In genomic region chr7:106392144-106392543, GRCh38 we compare ENCODE assay signal across 25 cellular contexts.
DNase-seq lines count a peak whose midpoint lies in the region; ATAC-seq, FAIRE-seq and TF ChIP-seq lines count a peak whose summit lies in the region.
"Had no signal": no experiment of that assay in that cellular context is flagged by ENCODE, and none has a peak within 500 bp of the region (broad histone marks: within the 10 kb centered on the region; RNA-seq: fewer than 3 reads in every experiment).

No MANE protein-coding gene starts in this region.

- H4K91ac ChIP-seq in IMR-90 (ENCODE audit: insufficient read depth, low read depth, low read length), result no peak overlapping the region

- H3K27me3 ChIP-seq in HepG2 (ENCODE audit: control insufficient read depth in 1 of 2, insufficient read depth in 2 of 2, low read length in 2 of 2) (no peaks in the 10 kb centered on the region), right lobe of liver (no peaks in the 10 kb centered on the region), IMR-90 (ENCODE audit: control insufficient read depth, insufficient read depth, low read length) (peaks cover 8% of the 10 kb centered on the region; the same call in 1 of the 2 replicates), subcutaneous abdominal adipose tissue (ENCODE audit: control insufficient read depth in 5 of 5, insufficient read depth in 4 of 5, low read length in 5 of 5) (no peaks in the 10 kb centered on the region), gastrocnemius medialis (no peaks in the 10 kb centered on the region)
- H3K27me3 ChIP-seq: BLaER1 had no signal

- no peaks in the 10 kb centered on the region for H4K20me1 ChIP-seq in HepG2 (ENCODE audit: insufficient read depth, low read length)
- no peaks in the 10 kb centered on the region for H4K20me1 ChIP-seq in IMR-90 (ENCODE audit: insufficient read depth, low read length)
- H4K20me1 ChIP-seq: BLaER1 had no signal

- no peaks in the 10 kb centered on the region for H3K79me1 ChIP-seq in IMR-90 (ENCODE audit: low read depth in 1 of 2, low read length in 2 of 2)

- DNase-seq in HepG2 (ENCODE audit: low spot score), result no peak
- no peak for DNase-seq in right lobe of liver
- no peak for DNase-seq in IMR-90
- no peak for DNase-seq in HT-29 (ENCODE audit: low spot score)
- no peak for DNase-seq in gastrocnemius medialis
- DNase-seq: ACHN; BE2C; C1 segment of cervical spinal cord; CD4-positive, alpha-beta memory T cell; CD4-positive, CD25-positive, alpha-beta regulatory T cell; CD8-positive, alpha-beta memory T cell; COR-L47; DMS 273 treated with DMSO at 0.1 percent for 48 hours; DMS153; DMS53; DMS79; DND-41; EL; GDM1 had no signal

- no peak overlapping the region for H3K4me2 ChIP-seq in HepG2 (ENCODE audit: low read depth, low read length)
- H3K4me2 ChIP-seq in IMR-90 (ENCODE audit: low read depth, low read length), result no peak overlapping the region
- H3K4me2 ChIP-seq: BLaER1 had no signal

- H3K56ac ChIP-seq in IMR-90 (ENCODE audit: extremely low read depth, insufficient read depth, low read length), result no peak overlapping the region

- no peak overlapping the region for H2AK5ac ChIP-seq in IMR-90 (ENCODE audit: low read depth, low read length)

- H3K9ac ChIP-seq in HepG2 (ENCODE audit: insufficient read depth, low read depth, low read length) (no peak overlapping the region), IMR-90 (ENCODE audit: low read depth, low read length) (no peak overlapping the region), subcutaneous abdominal adipose tissue (ENCODE audit: low read length in 5 of 5) (no peak overlapping the region)
- H3K9ac ChIP-seq: BLaER1 had no signal

- H2AK9ac ChIP-seq in IMR-90 (replicated peaks; ENCODE audit: low read depth, low read length, poor library complexity), result no peak overlapping the region

- CTCF ChIA-PET in HepG2 (lab: Yijun Ruan, JAX; ENCODE audit: low intra/inter-chr PET ratio, low total read pairs) (no interaction called here), IMR-90 (lab: Yijun Ruan, JAX) (no interaction called here)

- H2BK20ac ChIP-seq in IMR-90 (ENCODE audit: low read depth, low read length), result no peak overlapping the region

- in situ Hi-C loops in HepG2 (cut with HindIII; ENCODE audit: extremely low pct_ligation_motif_present, low pct_unique_long_range_greater_than_20kb) (no loop called here), IMR-90 (cut with MboI; ENCODE audit: low sequenced_read_pairs) (no loop called here), gastrocnemius medialis (cut with MboI; ENCODE audit: low sequenced_read_pairs in 4 of 4) (no loop called here)

- ATAC-seq in HepG2, result no peak
- ATAC-seq in right lobe of liver, result no peak
- no peak for ATAC-seq in IMR-90 (ENCODE audit: low read depth)
- no peak for ATAC-seq in gastrocnemius medialis
- ATAC-seq: GM12878 had no signal

- H3K4me1 ChIP-seq in HepG2 (ENCODE audit: insufficient read depth, low read length) (no peaks in the 10 kb centered on the region), right lobe of liver (no peaks in the 10 kb centered on the region), IMR-90 (ENCODE audit: control insufficient read depth, insufficient read depth, low read length) (no peaks in the 10 kb centered on the region), subcutaneous abdominal adipose tissue (ENCODE audit: control insufficient read depth in 5 of 5, insufficient read depth in 5 of 5, low read length in 5 of 5) (peaks cover 0 to 7% (median 5%) of the 10 kb centered on the region in 5 donors), gastrocnemius medialis (no peaks in the 10 kb centered on the region)
- H3K4me1 ChIP-seq: BE2C, BLaER1 had no signal

- H3K14ac ChIP-seq in IMR-90 (replicated peaks; ENCODE audit: low read depth, low read length), result no peak overlapping the region

- dilution Hi-C loops in IMR-90 (cut with HindIII; ENCODE audit: low sequenced_read_pairs, unreplicated experiment), result no loop called here

- no peak overlapping the region for H3K23ac ChIP-seq in IMR-90 (ENCODE audit: low read depth, low read length)

- H3K18ac ChIP-seq in IMR-90 (ENCODE audit: low read depth, low read length), result no peak overlapping the region

- no peak for TF ChIP-seq CTCF in HepG2 (CRISPR knock-in tag; IDR thresholded peaks at IDR 0.05)
- no peak for TF ChIP-seq CTCF in right lobe of liver (IDR thresholded peaks at IDR 0.05)
- TF ChIP-seq CTCF in IMR-90 (conservative IDR thresholded peaks at IDR 0.05; ENCODE audit: low read depth, low read length), result no peak
- TF ChIP-seq CTCF in gastrocnemius medialis (IDR thresholded peaks at IDR 0.05 in 4 of 5, conservative IDR thresholded peaks at IDR 0.05 in 1 of 5), result no peak

- no peak overlapping the region for H3K27ac ChIP-seq in HepG2 (ENCODE audit: extremely low read length, insufficient read depth, low read length)
- no peak overlapping the region for H3K27ac ChIP-seq in right lobe of liver
- H3K27ac ChIP-seq in IMR-90 (ENCODE audit: insufficient read depth, low read length), result no peak overlapping the region
- peak overlapping the region; percentile 61 for H3K27ac ChIP-seq in subcutaneous abdominal adipose tissue (ENCODE audit: low read depth, low read length)
- no peak overlapping the region for H3K27ac ChIP-seq in gastrocnemius medialis
- H3K27ac ChIP-seq: 22Rv1, BLaER1 had no signal

- H2AFZ ChIP-seq in HepG2 (ENCODE audit: low read length), result no peak overlapping the region
- no peak overlapping the region for H2AFZ ChIP-seq in IMR-90 (replicated peaks; ENCODE audit: low read length, poor library complexity)

- no peak overlapping the region for H2BK15ac ChIP-seq in IMR-90 (ENCODE audit: low read depth, low read length)

- no peak overlapping the region for H2BK120ac ChIP-seq in IMR-90 (ENCODE audit: low read depth, low read length)

- H3K36me3 ChIP-seq in HepG2 (replicated peaks in 1 of 2; ENCODE audit: control insufficient read depth in 1 of 2, insufficient read depth in 2 of 2, low read length in 2 of 2), result no peaks in the 10 kb centered on the region
- no peaks in the 10 kb centered on the region for H3K36me3 ChIP-seq in right lobe of liver
- no peaks in the 10 kb centered on the region for H3K36me3 ChIP-seq in IMR-90 (ENCODE audit: control insufficient read depth, insufficient read depth, low read length)
- no peaks in the 10 kb centered on the region for H3K36me3 ChIP-seq in subcutaneous abdominal adipose tissue (ENCODE audit: control insufficient read depth in 5 of 5, insufficient read depth in 5 of 5, low read length in 5 of 5)
- H3K36me3 ChIP-seq in gastrocnemius medialis, result no peaks in the 10 kb centered on the region
- H3K36me3 ChIP-seq: BE2C, BLaER1 had no signal

- POLR2A ChIA-PET in HepG2 (lab: Yijun Ruan, JAX) (no interaction called here), IMR-90 (lab: Charles Lee; ENCODE audit: unreplicated experiment) (no interaction called here)

- WGBS in HepG2 (ENCODE audit: low lambda C conversion rate), result 2% methylated on average over 4 of the region's 4 CpGs
- WGBS in right lobe of liver (ENCODE audit: insufficient coverage, low coverage, low lambda C conversion rate, missing lambda C conversion rate), result 92% methylated on average over 4 of the region's 4 CpGs
- no CpG with 5 or more reads among the region's 4 CpGs for WGBS in IMR-90 (ENCODE audit: extremely low coverage in 2 of 2, insufficient read length in 1 of 2), 2 experiments

- H4K8ac ChIP-seq in IMR-90 (ENCODE audit: low read depth in 2 of 2, low read length in 2 of 2), result no peak overlapping the region

- H3K4me3 ChIP-seq in HepG2 (replicated peaks in 1 of 3; ENCODE audit: insufficient read depth in 1 of 3, low read depth in 2 of 3, low read length in 3 of 3) (no peak overlapping the region), right lobe of liver (no peak overlapping the region), IMR-90 (ENCODE audit: insufficient read depth, low read depth, low read length) (no peak overlapping the region), subcutaneous abdominal adipose tissue (ENCODE audit: low read depth in 1 of 5, low read length in 5 of 5) (no peak overlapping the region), gastrocnemius medialis (no peak overlapping the region)
- H3K4me3 ChIP-seq: BLaER1, GM12878 had no signal

- no peak for FAIRE-seq in HepG2 (lab: Jason Lieb, UNC)
- FAIRE-seq: GM12878, GM12892, GM18507 had no signal

- H2BK5ac ChIP-seq in IMR-90 (ENCODE audit: low read depth, low read length, poor library complexity, severe bottlenecking), result no peak overlapping the region

- TF ChIP-seq POLR2A in HepG2 (IDR thresholded peaks at IDR 0.05; ENCODE audit: insufficient read depth in 1 of 2, low read depth in 2 of 2, low read length in 2 of 2), result no peak
- TF ChIP-seq POLR2A in right lobe of liver (IDR thresholded peaks at IDR 0.05), result no peak
- TF ChIP-seq POLR2A in IMR-90 (IDR thresholded peaks at IDR 0.05; ENCODE audit: low read depth, low read length), result no peak
- TF ChIP-seq POLR2A in gastrocnemius medialis (IDR thresholded peaks at IDR 0.05), result no peak

- H3K9me3 ChIP-seq in HepG2 (ENCODE audit: low read length), result no peaks in the 10 kb centered on the region
- H3K9me3 ChIP-seq in right lobe of liver, result no peaks in the 10 kb centered on the region
- no peaks in the 10 kb centered on the region; the same call in 1 of the 2 replicates for H3K9me3 ChIP-seq in IMR-90 (ENCODE audit: control insufficient read depth, insufficient read depth, low read length)
- no peaks in the 10 kb centered on the region for H3K9me3 ChIP-seq in subcutaneous abdominal adipose tissue (ENCODE audit: control insufficient read depth in 5 of 5, low read length in 5 of 5)
- H3K9me3 ChIP-seq in gastrocnemius medialis, result no peaks in the 10 kb centered on the region
- H3K9me3 ChIP-seq: BE2C had no signal

- BruUV-seq in HepG2 (replicated peaks; lab: Mats Ljungman, UMichigan) (no TSS peak), IMR-90 (replicated peaks; lab: Mats Ljungman, UMichigan) (no TSS peak)

- no peaks in the 10 kb centered on the region for H3K9me1 ChIP-seq in IMR-90 (ENCODE audit: insufficient read depth, low read length)

- no peaks in the 10 kb centered on the region for H3K79me2 ChIP-seq in HepG2 (ENCODE audit: insufficient read depth, low read length)

- no peak for TF ChIP-seq EP300 in HepG2 (IDR thresholded peaks at IDR 0.05; ENCODE audit: low read depth in 2 of 2, low read length in 2 of 2)
- no peak for TF ChIP-seq EP300 in HepG2 (CRISPR knock-in tag; IDR thresholded peaks at IDR 0.05; ENCODE audit: borderline replicate concordance)

- intact Hi-C loops in HepG2 (cut with micrococcal nuclease; ENCODE audit: unreplicated experiment), result no loop called here
- intact Hi-C loops in right lobe of liver (cut with DNase I), result no loop called here
- intact Hi-C loops in IMR-90 (cut with micrococcal nuclease), result no loop called here
- intact Hi-C loops in gastrocnemius medialis (cut with DNase I; ENCODE audit: low total_unique reads), result no loop called here

- no peak overlapping the region for H4K5ac ChIP-seq in IMR-90 (ENCODE audit: low read depth, low read length)

- H3K4ac ChIP-seq in IMR-90 (ENCODE audit: low read depth, low read length), result no peak overlapping the region

- TF ChIP-seq RAD21 in HepG2 (CRISPR knock-in tag; IDR thresholded peaks at IDR 0.05) (no peak), IMR-90 (IDR thresholded peaks at IDR 0.05; ENCODE audit: low read length) (no peak)

TF ChIP-seq in HepG2, 621 proteins besides CTCF, POLR2A, EP300 and RAD21 (continues in another document):
- TF ChIP-seq ZNF841 (CRISPR knock-in tag; IDR thresholded peaks at IDR 0.05; ENCODE audit: borderline replicate concordance) (no peak), MAFF (IDR thresholded peaks at IDR 0.05; ENCODE audit: low read depth, low read length) (peak; percentile 65)

TF ChIP-seq in IMR-90, 13 proteins besides CTCF, POLR2A, EP300 and RAD21 (continues in another document):
- no peak for TF ChIP-seq MXI1 (IDR thresholded peaks at IDR 0.05; ENCODE audit: borderline replicate concordance, low read depth, low read length)
